22 cellular contexts compared by ENCODE assay signal in the genomic region with DNA sequence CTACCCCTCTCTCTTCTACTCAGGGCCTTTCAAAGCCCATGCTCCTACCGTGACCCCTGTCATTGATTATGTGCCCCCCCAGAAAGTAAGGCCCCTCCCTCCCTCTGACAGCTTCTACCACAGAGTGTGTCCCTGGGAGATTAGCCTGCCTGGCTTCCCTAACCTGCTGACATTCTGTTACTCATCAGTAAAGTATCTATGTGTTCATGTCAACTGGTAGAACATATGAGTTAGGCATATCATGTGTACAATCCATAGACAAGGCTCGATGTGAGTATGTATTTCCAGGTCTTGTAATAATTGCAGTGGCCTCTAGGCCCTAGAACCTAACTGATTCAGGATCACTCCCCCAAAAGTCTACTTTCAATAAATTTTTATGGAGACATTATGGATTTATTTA.
DNase-seq lines count a peak whose midpoint lies in the region; ATAC-seq and TF ChIP-seq lines count a peak whose summit lies in the region.
"Had no signal": no experiment of that assay in that cellular context is flagged by ENCODE, and none has a peak within 500 bp of the region (broad histone marks: within the 10 kb centered on the region; RNA-seq: fewer than 3 reads in every experiment).

No MANE protein-coding gene starts in this region.

- TF ChIP-seq CTCF in choroid plexus epithelial cell (conservative IDR thresholded peaks at IDR 0.05; ENCODE audit: low read depth, low read length): no peak

- DNase-seq in HCEC 1CT (peak; percentile 52), MG63 (peak; percentile 4), choroid plexus epithelial cell (ENCODE audit: low read depth) (peak; percentile 60), kidney tubule cell (ENCODE audit: low spot score) (peak; percentile 44), ACHN (no peak)
- DNase-seq in activated CD4-positive, alpha-beta T cell treated with anti-CD3 and anti-CD28 coated beads, Interleukin-2, amount 50 U/mL, for 48 hours: no peak
- DNase-seq: Caco-2; CD8-positive, alpha-beta T cell; DMS79; GM23248; H9; HFFc6; NCI-H1105 treated with DMSO at 0.1 percent for 48 hours; NCI-H146; NCI-H1930; NCI-H2107; NCI-H446 treated with DMSO at 0.1 percent for 48 hours; NCI-H526 treated with DMSO at 0.1 percent for 48 hours; RPMI8226; SHP77 treated with DMSO at 0.1 percent for 48 hours had no signal

- H3K9me3 ChIP-seq in MG63: no peaks in the 10 kb centered on the region; the same call in 1 of the 2 replicates
- H3K9me3 ChIP-seq: A549, Caco-2 had no signal

- H3K4me3 ChIP-seq in MG63 (no peak overlapping the region), choroid plexus epithelial cell (ENCODE audit: low read depth, low read length) (no peak overlapping the region)
- H3K4me3 ChIP-seq: A549, GM23248 had no signal

- no peaks in the 10 kb centered on the region for H3K36me3 ChIP-seq in MG63

- in situ Hi-C loops in ACHN (cut with HindIII; ENCODE audit: low pct_ligation_motif_present, low pct_unique_long_range_greater_than_20kb, low sequenced_read_pairs): no loop called here

- no peaks in the 10 kb centered on the region for H3K27me3 ChIP-seq in MG63

- ATAC-seq in HG03571 (IDR thresholded peaks at IDR 0.05; ENCODE audit: unreplicated experiment): no peak
- ATAC-seq: A549; CD8-positive, alpha-beta T cell had no signal

Comparison
In these comparisons a context has a peak if more than half of its experiments do, and no peak if none do; other contexts are left out.
1. DNase-seq: peak in HCEC 1CT (single experiment), MG63 (single experiment), choroid plexus epithelial cell (single experiment) and kidney tubule cell (single experiment); none in activated CD4-positive, alpha-beta T cell treated with anti-CD3 and anti-CD28 coated beads, Interleukin-2, amount 50 U/mL, for 48 hours (0 of 2) and ACHN (single experiment).